19 cellular contexts compared by ENCODE assay signal in genomic region chr7:105032553-105033214, GRCh38. TPM values are rescaled to one million over a fixed set of nuclear protein-coding genes. Genes with fewer than 3 reads are reported as not detected.
DNase-seq lines count a peak whose midpoint lies in the region; ATAC-seq, FAIRE-seq and TF ChIP-seq lines count a peak whose summit lies in the region.
"Had no signal": no experiment of that assay in that cellular context is flagged by ENCODE, and none has a peak within 500 bp of the region (broad histone marks: within the 10 kb centered on the region; RNA-seq: fewer than 3 reads in every experiment).

No MANE protein-coding gene starts in this region.

- CTCF ChIA-PET in HepG2 (lab: Yijun Ruan, JAX; ENCODE audit: low intra/inter-chr PET ratio, low total read pairs) = no interaction called here

- H4K20me1 ChIP-seq in HepG2 (ENCODE audit: insufficient read depth, low read length) (peaks cover 77% of the 10 kb centered on the region), DOHH2 (ENCODE audit: control insufficient read depth, insufficient read depth, low read depth, low read length) (peaks cover 32% of the 10 kb centered on the region)

- H3K4me3 ChIP-seq in HepG2 (replicated peaks in 1 of 3; ENCODE audit: insufficient read depth in 1 of 3, low read depth in 2 of 3, low read length in 3 of 3) = no peak overlapping the region
- no peak overlapping the region for H3K4me3 ChIP-seq in right lobe of liver
- H3K4me3 ChIP-seq in DOHH2 (ENCODE audit: low read length) = no peak overlapping the region
- no peak overlapping the region for H3K4me3 ChIP-seq in neutrophil (ENCODE audit: low read depth in 1 of 2, low read length in 1 of 2)
- H3K4me3 ChIP-seq: MG63 had no signal

- peak overlapping the region; percentile 38 for H3K27ac Mint-ChIP-seq in activated T-helper 2 cell treated with anti-CD3 and anti-CD28 coated beads, Interferon-gamma antibody, Interleukin-2, Interleukin-4, amounts not matched to agents 10 μg/mL and 5 μg/mL and 100 μg/mL, durations not matched to agents 14 hours and 24 hours and 36 hours
- no peak overlapping the region for H3K27ac Mint-ChIP-seq in stimulated activated memory B cell treated with anti-CD40 and anti-IgM and Interleukin-4, amounts not matched to agents 10 μg/mL and 1 μg/mL and 100 μg/mL, for 72 hours
- H3K27ac Mint-ChIP-seq: HFFc6 had no signal

- H3K9ac ChIP-seq in HepG2 (ENCODE audit: insufficient read depth, low read depth, low read length) = no peak overlapping the region

- 95% methylated on average over 1 of the region's 1 CpG for WGBS in HepG2 (ENCODE audit: low lambda C conversion rate)
- WGBS in right lobe of liver (ENCODE audit: insufficient coverage, low coverage, low lambda C conversion rate, missing lambda C conversion rate) = 82% methylated on average over 1 of the region's 1 CpG

- H3K4me2 ChIP-seq in HepG2 (ENCODE audit: low read depth, low read length) = no peak overlapping the region
- peak overlapping the region; percentile 1 for H3K4me2 ChIP-seq in DOHH2 (ENCODE audit: low read length)

- ATAC-seq in HepG2 (no peak), right lobe of liver (no peak), GM21825 (IDR thresholded peaks at IDR 0.05; ENCODE audit: unreplicated experiment) (no peak)
- no peak for ATAC-seq in stimulated activated memory B cell treated with anti-CD40 and anti-IgM and Interleukin-4, amounts not matched to agents 10 μg/mL and 1 μg/mL and 100 μg/mL, for 72 hours

- POLR2A ChIA-PET in HepG2 (lab: Yijun Ruan, JAX) = interaction anchor here (1.1 kb wide), 1 partner anchor 19 kb away, joined by 3 read pairs; no protein-coding TSS in a partner anchor

- TF ChIP-seq POLR2A in HepG2 (IDR thresholded peaks at IDR 0.05; ENCODE audit: insufficient read depth in 1 of 2, low read depth in 2 of 2, low read length in 2 of 2) = no peak
- TF ChIP-seq POLR2A in right lobe of liver (IDR thresholded peaks at IDR 0.05) = no peak

- TF ChIP-seq EP300 in HepG2 (IDR thresholded peaks at IDR 0.05; ENCODE audit: low read depth in 2 of 2, low read length in 2 of 2) (no peak), HepG2 (CRISPR knock-in tag; IDR thresholded peaks at IDR 0.05; ENCODE audit: borderline replicate concordance) (no peak)

- BruUV-seq in HepG2 (replicated peaks; lab: Mats Ljungman, UMichigan) = no TSS peak

- H3K36me3 Mint-ChIP-seq in activated T-helper 2 cell treated with anti-CD3 and anti-CD28 coated beads, Interferon-gamma antibody, Interleukin-2, Interleukin-4, amounts not matched to agents 10 μg/mL and 5 μg/mL and 100 μg/mL, durations not matched to agents 14 hours and 24 hours and 36 hours (ENCODE audit: low read depth) = peaks cover 53% of the 10 kb centered on the region
- H3K36me3 Mint-ChIP-seq in stimulated activated memory B cell treated with anti-CD40 and anti-IgM and Interleukin-4, amounts not matched to agents 10 μg/mL and 1 μg/mL and 100 μg/mL, for 72 hours = peaks cover 36% of the 10 kb centered on the region

- H3K9me3 Mint-ChIP-seq in activated T-helper 2 cell treated with anti-CD3 and anti-CD28 coated beads, Interferon-gamma antibody, Interleukin-2, Interleukin-4, amounts not matched to agents 10 μg/mL and 5 μg/mL and 100 μg/mL, durations not matched to agents 14 hours and 24 hours and 36 hours = peaks cover 4% of the 10 kb centered on the region
- H3K9me3 Mint-ChIP-seq in stimulated activated memory B cell treated with anti-CD40 and anti-IgM and Interleukin-4, amounts not matched to agents 10 μg/mL and 1 μg/mL and 100 μg/mL, for 72 hours = no peaks in the 10 kb centered on the region
- H3K9me3 Mint-ChIP-seq: HFFc6 had no signal

- in situ Hi-C loops in HepG2 (cut with HindIII; ENCODE audit: extremely low pct_ligation_motif_present, low pct_unique_long_range_greater_than_20kb) (no loop called here), KBM-7 (cut with MboI; ENCODE audit: low pct_unique_long_range_greater_than_20kb, low sequenced_read_pairs) (no loop called here)

- no peaks in the 10 kb centered on the region for H3K9me2 ChIP-seq in DOHH2 (replicated peaks; ENCODE audit: control insufficient read depth, low read length)

- H3K27me3 ChIP-seq in HepG2 (ENCODE audit: control insufficient read depth in 1 of 2, insufficient read depth in 2 of 2, low read length in 2 of 2) (no peaks in the 10 kb centered on the region), right lobe of liver (no peaks in the 10 kb centered on the region), DOHH2 (ENCODE audit: control insufficient read depth, low read length) (no peaks in the 10 kb centered on the region), neutrophil (no peaks in the 10 kb centered on the region)
- H3K27me3 ChIP-seq: MG63 had no signal

- TF ChIP-seq CTCF in HepG2 (CRISPR knock-in tag; IDR thresholded peaks at IDR 0.05) (no peak), right lobe of liver (IDR thresholded peaks at IDR 0.05) (no peak), DOHH2 (IDR thresholded peaks at IDR 0.05; ENCODE audit: low read depth, low read length, poor library complexity, severe bottlenecking) (no peak), neutrophil (IDR thresholded peaks at IDR 0.05) (no peak)

- no peak overlapping the region for H3K27ac ChIP-seq in HepG2 (ENCODE audit: extremely low read length, insufficient read depth, low read length)
- H3K27ac ChIP-seq in right lobe of liver = no peak overlapping the region
- no peak overlapping the region for H3K27ac ChIP-seq in DOHH2 (ENCODE audit: low read depth, low read length)
- peak overlapping the region; percentile 67 for H3K27ac ChIP-seq in neutrophil

- no peaks in the 10 kb centered on the region for H3K9me3 ChIP-seq in HepG2 (ENCODE audit: low read length)
- no peaks in the 10 kb centered on the region for H3K9me3 ChIP-seq in right lobe of liver
- no peaks in the 10 kb centered on the region for H3K9me3 ChIP-seq in DOHH2 (ENCODE audit: control insufficient read depth, insufficient read depth, low read length)
- H3K9me3 ChIP-seq in neutrophil = no peaks in the 10 kb centered on the region
- H3K9me3 ChIP-seq: MG63 had no signal

- H3K4me1 Mint-ChIP-seq in activated T-helper 2 cell treated with anti-CD3 and anti-CD28 coated beads, Interferon-gamma antibody, Interleukin-2, Interleukin-4, amounts not matched to agents 10 μg/mL and 5 μg/mL and 100 μg/mL, durations not matched to agents 14 hours and 24 hours and 36 hours (ENCODE audit: low read depth) = peaks cover 49% of the 10 kb centered on the region
- peaks cover 60% of the 10 kb centered on the region for H3K4me1 Mint-ChIP-seq in stimulated activated memory B cell treated with anti-CD40 and anti-IgM and Interleukin-4, amounts not matched to agents 10 μg/mL and 1 μg/mL and 100 μg/mL, for 72 hours

- no peak for TF ChIP-seq RAD21 in HepG2 (CRISPR knock-in tag; IDR thresholded peaks at IDR 0.05)

- H3K36me3 ChIP-seq in HepG2 (replicated peaks in 1 of 2; ENCODE audit: control insufficient read depth in 1 of 2, insufficient read depth in 2 of 2, low read length in 2 of 2) = peaks cover 1 to 2% of the 10 kb centered on the region in 2 experiments; a peak in 2 of 5 replicates
- H3K36me3 ChIP-seq in right lobe of liver = no peaks in the 10 kb centered on the region
- H3K36me3 ChIP-seq in DOHH2 (ENCODE audit: control insufficient read depth, low read length) = peaks cover 36% of the 10 kb centered on the region
- H3K36me3 ChIP-seq in neutrophil = no peaks in the 10 kb centered on the region
- H3K36me3 ChIP-seq: MG63 had no signal

- H3K4me1 ChIP-seq in HepG2 (ENCODE audit: insufficient read depth, low read length) (peaks cover 11% of the 10 kb centered on the region; the same call in 1 of the 2 replicates), right lobe of liver (peaks cover 0 to 20% (median 5%) of the 10 kb centered on the region in 4 donors), DOHH2 (ENCODE audit: control insufficient read depth, low read length) (peaks cover 53% of the 10 kb centered on the region), neutrophil (ENCODE audit: control insufficient read depth in 1 of 2, insufficient read depth in 1 of 2, low read depth in 1 of 2, low read length in 1 of 2) (peaks cover 25 to 54% of the 10 kb centered on the region in 2 experiments)

- H3F3A ChIP-seq in DOHH2 (ENCODE audit: control insufficient read depth, insufficient read depth) = peaks cover 12% of the 10 kb centered on the region

- no peak overlapping the region for H2AFZ ChIP-seq in HepG2 (ENCODE audit: low read length)

- intact Hi-C loops in HepG2 (cut with micrococcal nuclease; ENCODE audit: unreplicated experiment) = no loop called here
- intact Hi-C loops in right lobe of liver (cut with DNase I) = no loop called here
- intact Hi-C loops in activated T-helper 2 cell treated with anti-CD3 and anti-CD28 coated beads, Interferon-gamma antibody, Interleukin-2, Interleukin-4, amounts not matched to agents 10 μg/mL and 5 μg/mL and 100 μg/mL, durations not matched to agents 14 hours and 24 hours and 36 hours (cut with micrococcal nuclease) = no loop called here

- FAIRE-seq in HepG2 (lab: Jason Lieb, UNC) = no peak
- FAIRE-seq: GM12891, H54 had no signal

- H3K79me2 ChIP-seq in HepG2 (ENCODE audit: insufficient read depth, low read length) (peaks cover 94% of the 10 kb centered on the region), DOHH2 (ENCODE audit: control insufficient read depth, low read length) (peaks cover 99% of the 10 kb centered on the region)

- no peak overlapping the region for H3K4me3 Mint-ChIP-seq in activated T-helper 2 cell treated with anti-CD3 and anti-CD28 coated beads, Interferon-gamma antibody, Interleukin-2, Interleukin-4, amounts not matched to agents 10 μg/mL and 5 μg/mL and 100 μg/mL, durations not matched to agents 14 hours and 24 hours and 36 hours (ENCODE audit: low read depth)
- no peak overlapping the region for H3K4me3 Mint-ChIP-seq in stimulated activated memory B cell treated with anti-CD40 and anti-IgM and Interleukin-4, amounts not matched to agents 10 μg/mL and 1 μg/mL and 100 μg/mL, for 72 hours
- H3K4me3 Mint-ChIP-seq: HFFc6 had no signal

- no peaks in the 10 kb centered on the region for H3K27me3 Mint-ChIP-seq in activated T-helper 2 cell treated with anti-CD3 and anti-CD28 coated beads, Interferon-gamma antibody, Interleukin-2, Interleukin-4, amounts not matched to agents 10 μg/mL and 5 μg/mL and 100 μg/mL, durations not matched to agents 14 hours and 24 hours and 36 hours (ENCODE audit: low read depth)
- no peaks in the 10 kb centered on the region for H3K27me3 Mint-ChIP-seq in stimulated activated memory B cell treated with anti-CD40 and anti-IgM and Interleukin-4, amounts not matched to agents 10 μg/mL and 1 μg/mL and 100 μg/mL, for 72 hours

- DNase-seq in HepG2 (ENCODE audit: low spot score) (no peak), right lobe of liver (no peak), KBM-7 (no peak)
- no peak for DNase-seq in activated T-helper 2 cell treated with anti-CD3 and anti-CD28 coated beads, Interferon-gamma antibody, Interleukin-2, Interleukin-4, amounts not matched to agents 10 μg/mL and 5 μg/mL and 100 μg/mL, durations not matched to agents 14 hours and 24 hours and 36 hours (ENCODE audit: low spot score)
- DNase-seq: DND-41, GDM1, HFFc6, Karpas-422, MG63, NCI-H1092, NCI-H2081 treated with DMSO at 0.1 percent for 48 hours, NCI-H510A, NCI-H774 had no signal

RNA-seq across cellular contexts. Expression of gene KMT2E, which starts 18.7 kb away (rescaled TPM):
- total RNA-seq in HepG2 (2016; rRNA removed; fragmentation: Illumina TruSeq; extraction: Trizol) = 24.4 and 31.3 TPM in 2 replicates
- 33.8 and 35.5 TPM in 2 replicates for total RNA-seq in HepG2 (2016; cell fraction: cytosol; rRNA removed; fragmentation: Illumina TruSeq; extraction: Trizol; ENCODE audit: low read depth)
- total RNA-seq in HepG2 (2016; cell fraction: insoluble cytoplasmic fraction; rRNA removed; fragmentation: Illumina TruSeq; extraction: Trizol) = 22.1 and 28.1 TPM in 2 replicates
- total RNA-seq in HepG2 (2016; cell fraction: membrane; rRNA removed; fragmentation: Illumina TruSeq; extraction: Trizol) = 22.4 and 24.0 TPM in 2 replicates
- total RNA-seq in HepG2 (2016; cell fraction: nucleus; rRNA removed; fragmentation: Illumina TruSeq; extraction: Trizol) = 66.2 and 71.2 TPM in 2 replicates
- 6.3 and 7.2 TPM in 2 replicates for polyA plus RNA-seq in HepG2 (2011; rRNA removed)
- polyA plus RNA-seq in HepG2 (2011; cell fraction: cytosol; rRNA removed) = 4.4 and 6.3 TPM in 2 replicates
- polyA plus RNA-seq in HepG2 (2011; cell fraction: nucleus; rRNA removed) = 37.0 and 41.5 TPM in 2 replicates
- 22.0 and 24.0 TPM in 2 replicates for polyA plus RNA-seq in HepG2 (2012)
- polyA plus RNA-seq in HepG2 (2016; cell fraction: cytosol; fragmentation: Illumina TruSeq; extraction: Trizol; ENCODE audit: low read depth) = 0.65 and 0.67 TPM in 2 replicates
- polyA plus RNA-seq in HepG2 (2016; cell fraction: insoluble cytoplasmic fraction; fragmentation: Illumina TruSeq; extraction: Trizol; ENCODE audit: low read depth) = 15.4 and 16.5 TPM in 2 replicates
- polyA plus RNA-seq in HepG2 (2016; cell fraction: membrane; fragmentation: Illumina TruSeq; extraction: Trizol; ENCODE audit: low read depth) = 2.3 and 2.8 TPM in 2 replicates
- polyA plus RNA-seq in HepG2 (2016; cell fraction: nucleus; fragmentation: Illumina TruSeq; extraction: Trizol; ENCODE audit: insufficient read depth, low read depth) = 36.9 and 42.5 TPM in 2 replicates
- 34.9 and 41.2 TPM in 2 replicates for polyA minus RNA-seq in HepG2 (2011; rRNA and poly(A)+ RNA removed; ENCODE audit: low replicate concordance)
- polyA minus RNA-seq in HepG2 (2011; cell fraction: cytosol; rRNA and poly(A)+ RNA removed) = 15.4 and 16.4 TPM in 2 replicates
- polyA minus RNA-seq in HepG2 (2011; cell fraction: nucleus; rRNA and poly(A)+ RNA removed) = 145 and 151 TPM in 2 replicates
- total RNA-seq in right lobe of liver = 10 to 100 TPM; 21.6 to 31.6 (median 25.3) TPM
- total RNA-seq in activated T-helper 2 cell treated with anti-CD3 and anti-CD28 coated beads, Interferon-gamma antibody, Interleukin-2, Interleukin-4, amounts not matched to agents 10 μg/mL and 5 μg/mL and 100 μg/mL, durations not matched to agents 14 hours and 24 hours and 36 hours = 134 and 135 TPM in 2 replicates
